29 cellular contexts compared by ENCODE assay signal in the genomic region with DNA sequence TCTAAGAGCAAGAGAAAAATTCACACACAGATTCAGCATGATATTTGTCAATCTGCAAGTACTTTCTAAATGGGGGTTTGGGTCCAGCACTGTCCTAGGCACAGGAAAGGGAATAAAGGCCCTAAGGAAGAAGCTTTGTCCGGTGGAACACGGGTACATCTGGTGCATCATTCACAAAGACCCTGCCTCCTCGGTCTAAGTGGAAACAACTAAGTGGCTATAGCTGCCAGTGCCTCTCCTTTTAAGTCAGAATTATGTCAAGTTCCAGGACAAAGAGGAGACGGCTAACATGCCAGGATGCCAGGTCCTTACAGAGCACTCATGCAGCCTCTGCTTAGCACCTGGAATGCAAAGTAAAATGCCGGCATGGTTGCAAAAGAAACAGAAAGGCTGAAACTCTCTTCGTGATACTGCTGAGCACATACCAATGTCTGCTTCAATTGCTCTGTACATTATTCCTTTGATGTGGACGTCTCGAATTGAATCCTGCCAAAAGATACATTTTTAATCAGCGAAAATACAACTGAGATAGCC.
"Had no signal": no experiment of that assay in that cellular context is flagged by ENCODE, and none has a peak within 500 bp of the region (broad histone marks: within the 10 kb centered on the region; RNA-seq: fewer than 3 reads in every experiment).

No MANE protein-coding gene starts in this region.

- ATAC-seq: left colon; left lung; lower lobe of right lung; natural killer cell; right lobe of liver; stimulated activated naive B cell treated with anti-CD40 and anti-IgM and Interleukin-4, amounts not matched to agents 10 μg/mL and 1 μg/mL and 100 μg/mL, for 72 hours; stimulated activated naive CD8-positive, alpha-beta T cell treated with anti-CD3 and anti-CD28 coated beads, Interleukin-15, Interleukin-2, amounts not matched to agents 100 U/mL and 50 U/mL, for 24 hours had no signal

- H3K4me3 Mint-ChIP-seq: naive B cell; natural killer cell; nephron progenitor cell; neural progenitor cell; stimulated activated naive B cell treated with anti-CD40 and anti-IgM and Interleukin-4, amounts not matched to agents 10 μg/mL and 1 μg/mL and 100 μg/mL, for 72 hours had no signal

- H2AFZ ChIP-seq: neural progenitor cell had no signal

- H3K9me3 Mint-ChIP-seq: naive B cell; natural killer cell; nephron progenitor cell; neural progenitor cell; stimulated activated naive B cell treated with anti-CD40 and anti-IgM and Interleukin-4, amounts not matched to agents 10 μg/mL and 1 μg/mL and 100 μg/mL, for 72 hours had no signal

- H3K4me3 ChIP-seq: left lung, lower lobe of right lung, neural progenitor cell, ovary, right atrium auricular region, right lobe of liver, skin epidermis, stomach, testis, tibial artery, upper lobe of left lung, vagina had no signal

- H3K27ac Mint-ChIP-seq: natural killer cell; nephron progenitor cell; neural progenitor cell; stimulated activated naive B cell treated with anti-CD40 and anti-IgM and Interleukin-4, amounts not matched to agents 10 μg/mL and 1 μg/mL and 100 μg/mL, for 72 hours had no signal

- H3K27ac ChIP-seq: left lung, lower lobe of right lung, neural progenitor cell, neutrophil, ovary, right atrium auricular region, right lobe of liver, skin epidermis, stomach, testis, upper lobe of left lung, vagina had no signal

- H3K36me3 ChIP-seq: neural progenitor cell, ovary, right atrium auricular region had no signal

- H3K4me1 Mint-ChIP-seq: naive B cell, natural killer cell had no signal

- H3K9me3 ChIP-seq: left lung, lower lobe of right lung, neutrophil, ovary, right atrium auricular region, right lobe of liver, stomach, testis, tibial artery, upper lobe of left lung, vagina had no signal

- H3K4me1 ChIP-seq: left lung, lower lobe of right lung, neural progenitor cell, right atrium auricular region, right lobe of liver, stomach, upper lobe of left lung, vagina had no signal

- H3K27me3 Mint-ChIP-seq: naive B cell; progenitor cell of endocrine pancreas; stimulated activated naive B cell treated with anti-CD40 and anti-IgM and Interleukin-4, amounts not matched to agents 10 μg/mL and 1 μg/mL and 100 μg/mL, for 72 hours had no signal

- H3K36me3 Mint-ChIP-seq: natural killer cell had no signal

- DNase-seq: hippocampal formation; kidney; left colon; left lung; lower lobe of right lung; mammary epithelial cell; mesenchymal stem cell; naive B cell; natural killer cell; nephron progenitor cell; occipital lobe; ovary; stimulated activated CD4-positive, alpha-beta T cell treated with anti-CD3 and anti-CD28 coated beads, Interleukin-12 subunit alpha, Interleukin-12 subunit beta, amount 100 ng/mL, for 4 hours; stimulated activated CD4-positive, alpha-beta T cell treated with anti-CD3 and anti-CD28 coated beads, Interleukin-15, amount 100 ng/mL, for 24 hours; stimulated activated CD4-positive, alpha-beta T cell treated with anti-CD3 and anti-CD28 coated beads, Interleukin-2, amount 100 ng/mL, for 24 hours; stimulated activated CD4-positive, alpha-beta T cell treated with anti-CD3 and anti-CD28 coated beads, Interleukin-4, amount 100 ng/mL, for 1 hour; stimulated activated naive B cell treated with anti-CD40 and anti-IgM and Interleukin-4, amounts not matched to agents 10 μg/mL and 1 μg/mL and 100 μg/mL, for 72 hours; stimulated activated naive CD8-positive, alpha-beta T cell treated with anti-CD3 and anti-CD28 coated beads, Interleukin-15, Interleukin-2, amounts not matched to agents 100 U/mL and 50 U/mL, for 24 hours; stomach; testis; tibial artery; upper lobe of left lung had no signal

- H3K27me3 ChIP-seq: left lung, neural progenitor cell, neutrophil, ovary, right atrium auricular region, right lobe of liver, stomach, testis, tibial artery, upper lobe of left lung, vagina had no signal

- H3K4me2 ChIP-seq: neural progenitor cell had no signal
